8 cellular contexts compared by ENCODE assay signal in genomic region chr3:146469206-146470017, GRCh38.
DNase-seq lines count a peak whose midpoint lies in the region; ATAC-seq and TF ChIP-seq lines count a peak whose summit lies in the region.

TSS of gene PLSCR2 (minus strand) at chr3:146469561. CDS start at chr3:146459904, 9,657 bp downstream.

- DNase-seq in AG08395 (ENCODE audit: low spot score) (peak; percentile 31), T-helper 1 cell (peak; percentile 50 to 78 (median 59)), astrocyte of the spinal cord (ENCODE audit: low read depth, low spot score) (no peak), iPS-NIHi11 (ENCODE audit: low spot score) (peak; percentile 79), hepatic stellate cell (ENCODE audit: low spot score) (no peak)
- peak; percentile 30 to 62 for DNase-seq in stimulated activated CD4-positive, alpha-beta T cell treated with anti-CD3 and anti-CD28 coated beads, Interleukin-15, amount 100 ng/mL, for 48 hours (ENCODE audit: low read depth in 2 of 2)

- ATAC-seq in GM19035 (IDR thresholded peaks at IDR 0.05; ENCODE audit: unreplicated experiment) = peak; percentile 96
- peak; percentile 98 for ATAC-seq in HG03354 (IDR thresholded peaks at IDR 0.05; ENCODE audit: poor library complexity, severe bottlenecking, unreplicated experiment)

- TF ChIP-seq CTCF in astrocyte of the spinal cord (IDR thresholded peaks at IDR 0.05; ENCODE audit: low read depth, low read length) = no peak

- peak within 1 kb of the TSS; percentile 56 for H3K4me3 ChIP-seq in astrocyte of the spinal cord (ENCODE audit: low read depth, low read length)

- in situ Hi-C loops in astrocyte of the spinal cord (cut with HindIII; ENCODE audit: low sequenced_read_pairs) = no loop called here

Comparison
In these comparisons a context has a peak if more than half of its experiments do, and no peak if none do; other contexts are left out.
1. DNase-seq: peak in AG08395 (single experiment), T-helper 1 cell (5 of 5), iPS-NIHi11 (single experiment) and stimulated activated CD4-positive, alpha-beta T cell treated with anti-CD3 and anti-CD28 coated beads, Interleukin-15, amount 100 ng/mL, for 48 hours (2 of 2); none in astrocyte of the spinal cord (single experiment) and hepatic stellate cell (single experiment).